ENCODE assay signal across 16 cellular contexts in genomic region chr10:59724098-59724938, GRCh38. TPM values are rescaled to one million over a fixed set of nuclear protein-coding genes. Genes with fewer than 3 reads are reported as not detected.
"Had no signal": no experiment of that assay in that cellular context is flagged by ENCODE, and none has a peak within 500 bp of the region (broad histone marks: within the 10 kb centered on the region; RNA-seq: fewer than 3 reads in every experiment).

No MANE protein-coding gene starts in this region.

- H3K36me3 ChIP-seq: cardiac muscle cell had no signal

- H3K27me3 ChIP-seq: cardiac muscle cell had no signal

- FAIRE-seq: colon had no signal

- H3K27ac ChIP-seq: cardiac muscle cell, epithelial cell of prostate, SK-N-MC, skin epidermis had no signal

- H3K4me3 ChIP-seq: cardiac muscle cell, SK-N-MC, skin epidermis had no signal

- DNase-seq: activated CD4-positive, alpha-beta T cell treated with anti-CD3 and anti-CD28 coated beads for 48 hours; activated CD8-positive, alpha-beta memory T cell treated with anti-CD3 and anti-CD28 coated beads, Interleukin-2, amount 50 U/mL, for 48 hours; activated CD8-positive, alpha-beta T cell treated with anti-CD3 and anti-CD28 coated beads, Interleukin-2, amount 10 ng/mL, durations not matched to agents 7 days and 5 days; activated naive CD4-positive, alpha-beta T cell treated with Interleukin-2 at 50 U/mL for 16 hours; activated naive CD8-positive, alpha-beta T cell treated with anti-CD3 and anti-CD28 coated beads, Interleukin-2, amount 50 U/mL, for 24 hours; effector memory CD4-positive, alpha-beta T cell; nephron progenitor cell had no signal

- ATAC-seq: activated CD8-positive, alpha-beta T cell treated with anti-CD3 and anti-CD28 coated beads, Interleukin-2, amount 10 ng/mL, durations not matched to agents 7 days and 5 days; activated naive CD8-positive, alpha-beta T cell treated with anti-CD3 and anti-CD28 coated beads, Interleukin-2, amount 50 U/mL, for 24 hours; WTC11 had no signal

RNA-seq across cellular contexts. Expression of gene SLC16A9, which starts 14.7 kb away (rescaled TPM):
- total RNA-seq: lung microvascular endothelial cell had no signal

RNA-seq across cellular contexts. Expression of gene MRLN, which starts 28.9 kb away (rescaled TPM):
- total RNA-seq: activated CD8-positive, alpha-beta T cell treated with anti-CD3 and anti-CD28 coated beads, Interleukin-2, amount 10 ng/mL, durations not matched to agents 7 days and 5 days; cardiac muscle cell; kidney epithelial cell; lung microvascular endothelial cell; omental fat pad; WTC11 had no signal
- polyA plus RNA-seq: cardiac muscle cell had no signal
